ENCODE assay signal across 30 cellular contexts in the genomic region with DNA sequence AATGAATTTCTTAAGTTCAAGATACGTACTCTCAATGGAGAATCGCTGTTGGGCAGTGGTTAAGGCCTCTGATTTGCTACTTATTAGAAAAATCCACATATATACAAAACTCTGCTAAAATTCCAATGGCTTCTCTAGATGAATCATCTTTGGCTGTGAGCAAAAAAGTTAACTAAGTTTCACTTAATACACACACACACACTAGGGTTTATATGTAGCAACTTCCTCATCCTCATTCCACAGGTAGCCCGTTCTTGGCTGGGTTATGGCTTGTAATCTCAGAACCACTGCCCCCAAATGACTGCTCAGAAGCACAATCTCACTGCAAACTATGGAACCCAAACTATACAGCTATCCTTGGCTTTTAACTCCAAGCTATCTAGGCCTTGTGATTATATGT.
"Had no signal": no experiment of that assay in that cellular context is flagged by ENCODE, and none has a peak within 500 bp of the region (broad histone marks: within the 10 kb centered on the region; RNA-seq: fewer than 3 reads in every experiment).

No MANE protein-coding gene starts in this region.

- H3K4me3 ChIP-seq: body of pancreas, cardiac muscle cell, coronary artery, esophagus squamous epithelium, psoas muscle, right atrium auricular region, smooth muscle cell, suprapubic skin, tibial nerve had no signal

- H3K9ac ChIP-seq: parathyroid adenoma had no signal

- H3K4me2 ChIP-seq: smooth muscle cell had no signal

- H3K27me3 ChIP-seq: body of pancreas, cardiac muscle cell, esophagus squamous epithelium, right atrium auricular region, suprapubic skin, tibial nerve had no signal

- H2AFZ ChIP-seq: parathyroid adenoma had no signal

- H3K9me3 ChIP-seq: body of pancreas, esophagus squamous epithelium, psoas muscle, right atrium auricular region, suprapubic skin, tibial nerve had no signal

- H3K36me3 ChIP-seq: right atrium auricular region had no signal

- DNase-seq: activated CD4-positive, alpha-beta memory T cell treated with anti-CD3 and anti-CD28 coated beads, Interleukin-2, amount 10 ng/mL, durations not matched to agents 7 days and 5 days; activated CD4-positive, alpha-beta T cell treated with anti-CD3 and anti-CD28 coated beads, Interleukin-2, amount 10 ng/mL, durations not matched to agents 7 days and 5 days; activated CD8-positive, alpha-beta memory T cell treated with anti-CD3 and anti-CD28 coated beads, Interleukin-2, amount 50 U/mL, for 48 hours; activated gamma-delta T cell; activated naive CD4-positive, alpha-beta T cell treated with anti-CD3 and anti-CD28 coated beads, Interleukin-2, amount 50 U/mL, for 16 hours; activated T-cell treated with anti-CD3 and anti-CD28 coated beads, Interleukin-2, amount 50 U/mL, for 24 hours; anterior cingulate cortex; body of pancreas; cerebellar nuclear complex; esophagus squamous epithelium; islet precursor cell; left cardiac atrium; naive thymus-derived CD8-positive, alpha-beta T cell; occipital lobe; psoas muscle; stimulated activated CD4-positive, alpha-beta T cell treated with anti-CD3 and anti-CD28 coated beads, Interleukin-15, amount 100 ng/mL, for 24 hours; stimulated activated CD4-positive, alpha-beta T cell treated with anti-CD3 and anti-CD28 coated beads, Interleukin-2, amount 100 ng/mL, for 24 hours; stimulated activated naive CD4-positive, alpha-beta T cell; T-helper 17 cell; T1000; WERI-Rb-1 had no signal

- H3K27me3 Mint-ChIP-seq: activated CD4-positive, alpha-beta memory T cell treated with anti-CD3 and anti-CD28 coated beads, Interleukin-2, amount 10 ng/mL, durations not matched to agents 7 days and 5 days; activated CD4-positive, alpha-beta T cell treated with anti-CD3 and anti-CD28 coated beads, Interleukin-2, amount 10 ng/mL, durations not matched to agents 7 days and 5 days; activated T-cell treated with anti-CD3 and anti-CD28 coated beads, Interleukin-2, amount 50 U/mL, for 24 hours; naive thymus-derived CD8-positive, alpha-beta T cell; T-helper 17 cell had no signal

- H3K4me3 Mint-ChIP-seq: activated CD4-positive, alpha-beta memory T cell treated with anti-CD3 and anti-CD28 coated beads, Interleukin-2, amount 10 ng/mL, durations not matched to agents 7 days and 5 days; activated CD4-positive, alpha-beta T cell treated with anti-CD3 and anti-CD28 coated beads, Interleukin-2, amount 10 ng/mL, durations not matched to agents 7 days and 5 days; activated T-cell treated with anti-CD3 and anti-CD28 coated beads, Interleukin-2, amount 50 U/mL, for 24 hours; naive thymus-derived CD8-positive, alpha-beta T cell; neural crest cell; T-helper 17 cell had no signal

- H3K27ac ChIP-seq: body of pancreas, cardiac muscle cell, coronary artery, esophagus squamous epithelium, parathyroid adenoma, psoas muscle, right atrium auricular region, suprapubic skin, tibial nerve, WERI-Rb-1 had no signal

- ATAC-seq: activated CD4-positive, CD25-positive, alpha-beta regulatory T cell treated with anti-CD3 and anti-CD28 coated beads, Interleukin-2, amount 50 U/mL, for 24 hours; body of pancreas; left cardiac atrium; naive thymus-derived CD8-positive, alpha-beta T cell; psoas muscle; T-helper 17 cell had no signal

- H3K27ac Mint-ChIP-seq: activated CD4-positive, alpha-beta memory T cell treated with anti-CD3 and anti-CD28 coated beads, Interleukin-2, amount 10 ng/mL, durations not matched to agents 7 days and 5 days; activated CD4-positive, alpha-beta T cell treated with anti-CD3 and anti-CD28 coated beads, Interleukin-2, amount 10 ng/mL, durations not matched to agents 7 days and 5 days; activated T-cell treated with anti-CD3 and anti-CD28 coated beads, Interleukin-2, amount 50 U/mL, for 24 hours; T-helper 17 cell had no signal

- H3K4me1 Mint-ChIP-seq: T-helper 17 cell had no signal

- H3K4me1 ChIP-seq: body of pancreas, esophagus squamous epithelium, parathyroid adenoma, psoas muscle, right atrium auricular region, suprapubic skin, tibial nerve had no signal

- H3K9me3 Mint-ChIP-seq: activated CD4-positive, alpha-beta memory T cell treated with anti-CD3 and anti-CD28 coated beads, Interleukin-2, amount 10 ng/mL, durations not matched to agents 7 days and 5 days had no signal
